ENCODE assay signal across 16 cellular contexts in the genomic region with DNA sequence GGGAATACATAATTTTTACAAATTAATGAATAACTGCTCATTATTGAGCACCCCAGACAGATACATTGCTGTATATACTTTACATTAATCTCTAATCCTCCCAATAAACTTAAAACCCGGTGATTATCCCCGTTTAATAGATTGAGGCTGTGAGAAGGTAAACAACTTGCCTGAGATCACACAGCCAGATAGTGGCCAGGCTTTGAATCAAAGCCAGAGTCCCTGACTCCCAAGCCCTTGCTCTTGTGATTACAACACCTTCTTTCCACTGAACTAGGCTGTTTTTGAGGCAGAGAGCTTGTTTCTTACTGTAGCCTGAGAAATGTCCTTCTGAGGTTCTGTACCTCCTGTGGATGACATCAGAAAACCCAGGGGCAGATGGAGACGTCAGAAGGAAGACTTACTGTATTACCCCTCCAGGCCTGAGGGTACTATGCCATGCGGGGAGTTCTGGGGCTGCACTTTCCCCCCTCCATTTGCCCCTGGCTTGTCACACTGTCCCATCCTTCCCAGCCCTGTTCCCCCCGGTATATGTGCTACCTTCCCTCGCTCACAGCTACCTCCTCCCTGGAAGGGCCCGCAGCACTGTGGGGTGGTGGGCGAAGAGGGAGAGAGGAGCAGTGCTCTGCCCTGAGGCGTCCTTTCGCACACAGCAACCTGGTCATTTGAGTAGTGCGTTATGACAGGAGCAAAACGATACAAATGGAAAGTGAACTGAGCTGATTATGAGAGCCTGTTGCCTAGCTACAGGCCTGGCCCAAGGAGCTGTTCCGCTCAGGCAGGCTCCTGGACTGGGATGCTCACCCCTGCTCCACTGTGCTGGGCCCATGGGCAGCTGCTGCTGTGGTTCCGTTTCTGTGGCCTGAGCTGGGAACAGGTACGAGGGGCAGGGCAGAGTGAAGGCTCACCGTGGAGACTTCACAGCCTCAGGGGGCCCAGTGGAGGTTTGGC. TPM values are rescaled to one million over a fixed set of nuclear protein-coding genes. Genes with fewer than 3 reads are reported as not detected.
DNase-seq lines count a peak whose midpoint lies in the region; ATAC-seq lines count a peak whose summit lies in the region.
"Had no signal": no experiment of that assay in that cellular context is flagged by ENCODE, and none has a peak within 500 bp of the region (broad histone marks: within the 10 kb centered on the region; RNA-seq: fewer than 3 reads in every experiment).

No MANE protein-coding gene starts in this region.

- H3K36me3 ChIP-seq in mesenchymal stem cell (ENCODE audit: control insufficient read depth in 1 of 2, insufficient read depth in 2 of 2, low read depth in 1 of 2, low read length in 2 of 2) (peaks cover 2 to 18% of the 10 kb centered on the region in 2 experiments), MG63 (no peaks in the 10 kb centered on the region; the same call in 1 of the 2 replicates)
- H3K36me3 ChIP-seq: uterus had no signal

- peaks cover 3% of the 10 kb centered on the region for H3K36me3 Mint-ChIP-seq in activated CD4-positive, alpha-beta memory T cell treated with anti-CD3 and anti-CD28 coated beads, Interleukin-2, amount 10 ng/mL, durations not matched to agents 7 days and 5 days (ENCODE audit: low read depth)
- H3K36me3 Mint-ChIP-seq: activated naive CD8-positive, alpha-beta T cell treated with anti-CD3 and anti-CD28 coated beads, Interleukin-2, amount 10 ng/mL, durations not matched to agents 7 days and 5 days had no signal

- H3K14ac ChIP-seq in mesenchymal stem cell (ENCODE audit: low read length in 2 of 2) = no peak overlapping the region

- H3K4me3 ChIP-seq in mesenchymal stem cell (ENCODE audit: insufficient read depth in 1 of 2, low read depth in 1 of 2, low read length in 2 of 2) (no peak overlapping the region), MG63 (no peak overlapping the region)
- H3K4me3 ChIP-seq: SK-N-MC, uterus had no signal

- no peak overlapping the region for H4K8ac ChIP-seq in mesenchymal stem cell (ENCODE audit: low read length)

- H3K4me2 ChIP-seq in mesenchymal stem cell (ENCODE audit: low read length, poor library complexity, severe bottlenecking) = no peak overlapping the region
- H3K4me2 ChIP-seq: KMS-11 had no signal

- ATAC-seq in GM19324 (IDR thresholded peaks at IDR 0.05; ENCODE audit: low FRiP score, unreplicated experiment) (no peak), GM19467 (IDR thresholded peaks at IDR 0.05; ENCODE audit: unreplicated experiment) (no peak)
- ATAC-seq: sciatic nerve had no signal

- no peak overlapping the region for H4K91ac ChIP-seq in mesenchymal stem cell (ENCODE audit: low read length)

- H3K4me1 Mint-ChIP-seq in activated CD4-positive, alpha-beta memory T cell treated with anti-CD3 and anti-CD28 coated beads, Interleukin-2, amount 10 ng/mL, durations not matched to agents 7 days and 5 days = peaks cover 38% of the 10 kb centered on the region

- peak; percentile 44 for DNase-seq in Ammon's horn (ENCODE audit: low spot score)
- DNase-seq in DMS79 treated with DMSO at 0.1 percent for 48 hours (lab: John Stamatoyannopoulos, UW) = peak; percentile 37
- no peak for DNase-seq in activated CD4-positive, alpha-beta memory T cell treated with anti-CD3 and anti-CD28 coated beads, Interleukin-2, amount 10 ng/mL, durations not matched to agents 7 days and 5 days
- no peak for DNase-seq in mesenchymal stem cell
- no peak for DNase-seq in MG63
- no peak for DNase-seq in NCI-H187 treated with DMSO at 0.1 percent for 48 hours (lab: John Stamatoyannopoulos, UW)
- DNase-seq: activated naive CD8-positive, alpha-beta T cell treated with anti-CD3 and anti-CD28 coated beads, Interleukin-2, amount 10 ng/mL, durations not matched to agents 7 days and 5 days; HCEC 1CT; NCI-H510A treated with DMSO at 0.1 percent for 48 hours; uterus had no signal

- H3K18ac ChIP-seq in mesenchymal stem cell (ENCODE audit: low read depth in 1 of 2, low read length in 2 of 2) = no peak overlapping the region

- peak overlapping the region; percentile 10 for H3K9ac ChIP-seq in mesenchymal stem cell (ENCODE audit: low read length)
- H3K9ac ChIP-seq: KMS-11 had no signal

- CTCF ChIA-PET in activated CD4-positive, alpha-beta memory T cell treated with anti-CD3 and anti-CD28 coated beads, Interleukin-2, amount 10 ng/mL, durations not matched to agents 7 days and 5 days (lab: Charles Lee) = interaction anchor here (1.0 to 2.2 kb wide), 5 partner anchors 11 to 281 kb away, joined by 3 to 7 read pairs (median 4); no protein-coding TSS in a partner anchor

- H3K79me1 ChIP-seq in mesenchymal stem cell (replicated peaks; ENCODE audit: low read length, poor library complexity, severe bottlenecking) = no peaks in the 10 kb centered on the region

- H2AFZ ChIP-seq in mesenchymal stem cell (ENCODE audit: low read depth, low read length) = no peak overlapping the region

- H3K23ac ChIP-seq in mesenchymal stem cell (ENCODE audit: low read length in 2 of 2) = no peak overlapping the region

- H3K9me3 Mint-ChIP-seq in activated CD4-positive, alpha-beta memory T cell treated with anti-CD3 and anti-CD28 coated beads, Interleukin-2, amount 10 ng/mL, durations not matched to agents 7 days and 5 days = no peaks in the 10 kb centered on the region
- H3K9me3 Mint-ChIP-seq: activated naive CD8-positive, alpha-beta T cell treated with anti-CD3 and anti-CD28 coated beads, Interleukin-2, amount 10 ng/mL, durations not matched to agents 7 days and 5 days had no signal

- WGBS in mesenchymal stem cell = 86% methylated on average over 16 of the region's 16 CpGs

- no peak overlapping the region for H3K4me3 Mint-ChIP-seq in activated CD4-positive, alpha-beta memory T cell treated with anti-CD3 and anti-CD28 coated beads, Interleukin-2, amount 10 ng/mL, durations not matched to agents 7 days and 5 days
- H3K4me3 Mint-ChIP-seq: activated naive CD8-positive, alpha-beta T cell treated with anti-CD3 and anti-CD28 coated beads, Interleukin-2, amount 10 ng/mL, durations not matched to agents 7 days and 5 days; CD14-positive monocyte had no signal

- H3K27ac ChIP-seq in mesenchymal stem cell (ENCODE audit: low read length, poor library complexity, severe bottlenecking) = no peak overlapping the region
- H3K27ac ChIP-seq: KMS-11, SK-N-MC, uterus had no signal

- H3K27ac Mint-ChIP-seq in activated CD4-positive, alpha-beta memory T cell treated with anti-CD3 and anti-CD28 coated beads, Interleukin-2, amount 10 ng/mL, durations not matched to agents 7 days and 5 days = peak overlapping the region; percentile 37
- H3K27ac Mint-ChIP-seq: activated naive CD8-positive, alpha-beta T cell treated with anti-CD3 and anti-CD28 coated beads, Interleukin-2, amount 10 ng/mL, durations not matched to agents 7 days and 5 days had no signal

- H3K27me3 ChIP-seq in mesenchymal stem cell (ENCODE audit: control insufficient read depth in 1 of 2, insufficient read depth in 1 of 2, low read length in 2 of 2) (peaks cover 3 to 83% of the 10 kb centered on the region in 2 experiments), MG63 (no peaks in the 10 kb centered on the region)
- H3K27me3 ChIP-seq: uterus had no signal

- no peak overlapping the region for H3K4ac ChIP-seq in mesenchymal stem cell (ENCODE audit: low read depth in 1 of 2, low read length in 2 of 2)

- H2BK5ac ChIP-seq in mesenchymal stem cell (ENCODE audit: low read depth, low read length, poor library complexity, severe bottlenecking) = no peak overlapping the region

- H3K27me3 Mint-ChIP-seq in activated CD4-positive, alpha-beta memory T cell treated with anti-CD3 and anti-CD28 coated beads, Interleukin-2, amount 10 ng/mL, durations not matched to agents 7 days and 5 days = peaks cover 9% of the 10 kb centered on the region

- no peak overlapping the region for H2BK120ac ChIP-seq in mesenchymal stem cell (ENCODE audit: low read depth, low read length)

- POLR2A ChIA-PET in activated CD4-positive, alpha-beta memory T cell treated with anti-CD3 and anti-CD28 coated beads, Interleukin-2, amount 10 ng/mL, durations not matched to agents 7 days and 5 days (lab: Charles Lee) = interaction anchor here (1.3 kb wide), 1 partner anchor 21 kb away, joined by 3 read pairs; no protein-coding TSS in a partner anchor

- peaks cover 18% of the 10 kb centered on the region for H3K4me1 ChIP-seq in mesenchymal stem cell (ENCODE audit: control insufficient read depth, insufficient read depth, low read depth, low read length)

- H3K9me3 ChIP-seq in mesenchymal stem cell (ENCODE audit: control insufficient read depth, low read length) (no peaks in the 10 kb centered on the region), MG63 (no peaks in the 10 kb centered on the region)
- H3K9me3 ChIP-seq: uterus had no signal

- H2BK12ac ChIP-seq in mesenchymal stem cell (ENCODE audit: low read length in 2 of 2) = no peak overlapping the region

- H2AK5ac ChIP-seq in mesenchymal stem cell (ENCODE audit: low read length, severe bottlenecking) = no peak overlapping the region

- H2BK15ac ChIP-seq in mesenchymal stem cell (ENCODE audit: low read depth, poor library complexity, severe bottlenecking) = no peak overlapping the region

RNA-seq across cellular contexts. Expression of gene KCNC4, which starts 4.6 kb away (rescaled TPM):
- 1 to 10 TPM; 6.8 to 8.1 TPM for total RNA-seq in activated CD4-positive, alpha-beta memory T cell treated with anti-CD3 and anti-CD28 coated beads, Interleukin-2, amount 10 ng/mL, durations not matched to agents 7 days and 5 days
- polyA plus RNA-seq in mesenchymal stem cell (2013, experiment 1 of 2) = 0.17 TPM
- 0.23 TPM for polyA plus RNA-seq in mesenchymal stem cell (2013, experiment 2 of 2)
- 3.1 and 4.4 TPM in 2 replicates for total RNA-seq in MG63 (2014; rRNA removed; shearing (Covaris generic); ENCODE audit: low replicate concordance)

Comparison
In these comparisons a context has a peak if more than half of its experiments do, and no peak if none do; other contexts are left out.
1. DNase-seq: peak in Ammon's horn (single experiment) and DMS79 treated with DMSO at 0.1 percent for 48 hours (single experiment); none in activated CD4-positive, alpha-beta memory T cell treated with anti-CD3 and anti-CD28 coated beads, Interleukin-2, amount 10 ng/mL, durations not matched to agents 7 days and 5 days (single experiment), mesenchymal stem cell (single experiment), MG63 (single experiment) and NCI-H187 treated with DMSO at 0.1 percent for 48 hours (single experiment).